Comparison of ENCODE assay signal across 23 cellular contexts in genomic region chr13:90201676-90202425, GRCh38.
A peak's percentile ranks its signal among the peaks of the same experiment; 100 is the strongest.
DNase-seq lines count a peak whose midpoint lies in the region; ATAC-seq and TF ChIP-seq lines count a peak whose summit lies in the region.
"Had no signal": no experiment of that assay in that cellular context is flagged by ENCODE, and none has a peak within 500 bp of the region (broad histone marks: within the 10 kb centered on the region; RNA-seq: fewer than 3 reads in every experiment).

No MANE protein-coding gene starts in this region.

- H3K27me3 ChIP-seq in body of pancreas (no peaks in the 10 kb centered on the region), skeletal muscle satellite cell (ENCODE audit: control insufficient read depth, insufficient read depth, low read length) (no peaks in the 10 kb centered on the region)
- H3K27me3 ChIP-seq: tibial nerve had no signal

- H3K36me3 ChIP-seq in body of pancreas (replicated peaks in 1 of 2; ENCODE audit: insufficient read depth in 1 of 2, low read depth in 2 of 2) (no peaks in the 10 kb centered on the region), skeletal muscle satellite cell (ENCODE audit: insufficient read depth, low read length) (no peaks in the 10 kb centered on the region)
- H3K36me3 ChIP-seq: tibial nerve had no signal

- no peaks in the 10 kb centered on the region for H3K4me1 ChIP-seq in body of pancreas
- H3K4me1 ChIP-seq in skeletal muscle satellite cell (ENCODE audit: control insufficient read depth, insufficient read depth, low read length), result peaks cover 11% of the 10 kb centered on the region
- H3K4me1 ChIP-seq: tibial nerve had no signal

- no peak overlapping the region for H3K4me3 ChIP-seq in body of pancreas
- H3K4me3 ChIP-seq in skeletal muscle satellite cell (ENCODE audit: low read length), result no peak overlapping the region
- H3K4me3 ChIP-seq: tibial nerve had no signal

- WGBS in body of pancreas, 2 donors, result 56 to 65% methylated on average over 7 of the region's 7 CpGs

- TF ChIP-seq POLR2A in body of pancreas (IDR thresholded peaks at IDR 0.05), result no peak

- intact Hi-C loops in Right ventricle myocardium inferior (cut with DNase I) (loop anchor here (2.0 kb wide), 1 partner anchor 75 kb away; no protein-coding TSS in a partner anchor), cardiac septum (cut with DNase I) (no loop called here), body of pancreas (cut with DNase I) (no loop called here), left ventricle myocardium superior (cut with micrococcal nuclease) (no loop called here)

- H3K9ac ChIP-seq in skeletal muscle satellite cell (ENCODE audit: low read depth, low read length), result peak overlapping the region; percentile 5

- DNase-seq in Right ventricle myocardium inferior (ENCODE audit: missing footprints) (no peak), cardiac septum (ENCODE audit: low spot score) (no peak), body of pancreas (peak in 1 of 4 donors; percentile 9), left ventricle myocardium superior (no peak), HT-29 (ENCODE audit: low spot score) (no peak)
- DNase-seq: activated CD8-positive, alpha-beta memory T cell treated with anti-CD3 and anti-CD28 coated beads for 24 hours; activated effector memory CD4-positive, alpha-beta T cell treated with anti-CD3 and anti-CD28 coated beads, Interleukin-2, amount 50 U/mL, for 16 hours; activated naive CD8-positive, alpha-beta T cell treated with anti-CD3 and anti-CD28 coated beads, Interleukin-2, amount 10 ng/mL, durations not matched to agents 7 days and 5 days; activated T-cell treated with anti-CD3 and anti-CD28 coated beads, Interleukin-2, amount 50 U/mL, for 1 hour; CD8-positive, alpha-beta T cell; immature natural killer cell; midbrain; naive thymus-derived CD8-positive, alpha-beta T cell; NCI-H1092; NCI-H1694 treated with DMSO at 0.1 percent for 48 hours; NCI-H524 treated with DMSO at 0.1 percent for 48 hours; occipital lobe; SIG-M5; stimulated activated CD4-positive, alpha-beta T cell treated with anti-CD3 and anti-CD28 coated beads, Interleukin-2, amount 100 ng/mL, for 24 hours had no signal

- ATAC-seq in Right ventricle myocardium inferior (peak; percentile 82), body of pancreas (peak; percentile 42), left ventricle myocardium superior (peak; percentile 86), GM19023 (IDR thresholded peaks at IDR 0.05; ENCODE audit: unreplicated experiment) (no peak), HG03280 (IDR thresholded peaks at IDR 0.05; ENCODE audit: unreplicated experiment) (no peak)
- ATAC-seq: CD8-positive, alpha-beta T cell; naive thymus-derived CD8-positive, alpha-beta T cell had no signal

- peak overlapping the region; percentile 33 for H3K4me2 ChIP-seq in skeletal muscle satellite cell (ENCODE audit: low read length)

- H3K27ac ChIP-seq in body of pancreas, result no peak overlapping the region
- H3K27ac ChIP-seq: tibial nerve had no signal

- TF ChIP-seq CTCF in body of pancreas (IDR thresholded peaks at IDR 0.05), result no peak

- H3K9me3 ChIP-seq in body of pancreas (no peaks in the 10 kb centered on the region), skeletal muscle satellite cell (replicated peaks; ENCODE audit: low read length) (no peaks in the 10 kb centered on the region)
- H3K9me3 ChIP-seq: tibial nerve had no signal

Comparison
In these comparisons a context has a peak if more than half of its experiments do, and no peak if none do; other contexts are left out.
1. ATAC-seq: peak in Right ventricle myocardium inferior (single experiment), body of pancreas (single experiment) and left ventricle myocardium superior (single experiment); none in GM19023 (single experiment) and HG03280 (single experiment).